In genomic region chr2:18180031-18180610, GRCh38 we compare ENCODE assay signal across 34 cellular contexts.
"Had no signal": no experiment of that assay in that cellular context is flagged by ENCODE, and none has a peak within 500 bp of the region (broad histone marks: within the 10 kb centered on the region; RNA-seq: fewer than 3 reads in every experiment).

No MANE protein-coding gene starts in this region.

- H3K4me3 ChIP-seq: ascending aorta, breast epithelium, PC-9 had no signal

- H3K27ac ChIP-seq: ascending aorta, breast epithelium, KMS-11, PC-9, RWPE1, WERI-Rb-1 had no signal

- H2AFZ ChIP-seq: PC-9 had no signal

- H3K9me3 ChIP-seq: ascending aorta, breast epithelium had no signal

- H3K36me3 ChIP-seq: ascending aorta, breast epithelium, WERI-Rb-1 had no signal

- ATAC-seq: activated CD8-positive, alpha-beta memory T cell treated with anti-CD3 and anti-CD28 coated beads, Interleukin-2, amount 10 ng/mL, durations not matched to agents 7 days and 5 days; Right ventricle myocardium inferior had no signal

- H3K4me2 ChIP-seq: KMS-11, PC-9 had no signal

- H3K27me3 ChIP-seq: ascending aorta, breast epithelium had no signal

- H3K9ac ChIP-seq: KMS-11 had no signal

- DNase-seq: activated CD4-positive, alpha-beta memory T cell treated with anti-CD3 and anti-CD28 coated beads, Interleukin-2, amount 10 ng/mL, durations not matched to agents 7 days and 5 days; activated CD4-positive, alpha-beta T cell treated with anti-CD3 and anti-CD28 coated beads for 1 hour; activated CD4-positive, alpha-beta T cell treated with anti-CD3 and anti-CD28 coated beads for 48 hours; activated CD4-positive, CD25-positive, alpha-beta regulatory T cell; activated CD8-positive, alpha-beta memory T cell treated with anti-CD3 and anti-CD28 coated beads for 24 hours; activated CD8-positive, alpha-beta memory T cell treated with anti-CD3 and anti-CD28 coated beads, Interleukin-2, amount 10 ng/mL, durations not matched to agents 7 days and 5 days; activated CD8-positive, alpha-beta memory T cell treated with anti-CD3 and anti-CD28 coated beads, Interleukin-2, amount 50 U/mL, for 48 hours; activated effector memory CD4-positive, alpha-beta T cell treated with Interleukin-2 at 50 U/mL for 16 hours; activated naive CD4-positive, alpha-beta T cell treated with anti-CD3 and anti-CD28 coated beads, Interleukin-2, amount 10 ng/mL, durations not matched to agents 7 days and 5 days; activated naive CD8-positive, alpha-beta T cell treated with anti-CD3 and anti-CD28 coated beads for 36 hours; activated T-cell treated with anti-CD3 and anti-CD28 coated beads, Interleukin-2, amount 50 U/mL, for 48 hours; amniotic stem cell; caudate nucleus; MM.1S; MV-4-11; NCI-H1092; NCI-H1436 treated with DMSO at 0.1 percent for 48 hours; NCI-H1694 treated with DMSO at 0.1 percent for 48 hours; NCI-H2029; NCI-H345; NCI-H524 treated with DMSO at 0.1 percent for 48 hours; NK-92 treated with Interleukin-12 subunit alpha and Interleukin-12 subunit beta, amount 100 ng/mL, for 24 hours; SIG-M5; SW 1271; T-helper 1 cell; T-helper 2 cell; T-helper 9 cell; WERI-Rb-1 had no signal

- H3K4me1 ChIP-seq: ascending aorta, breast epithelium had no signal
